Comparison of ENCODE assay signal across 24 cellular contexts in genomic region chr10:125087897-125088215, GRCh38.
DNase-seq lines count a peak whose midpoint lies in the region; ATAC-seq and TF ChIP-seq lines count a peak whose summit lies in the region.
"Had no signal": no experiment of that assay in that cellular context is flagged by ENCODE, and none has a peak within 500 bp of the region (broad histone marks: within the 10 kb centered on the region; RNA-seq: fewer than 3 reads in every experiment).

No MANE protein-coding gene starts in this region.

- H3K4me3 ChIP-seq in iPS-20b (ENCODE audit: low read length) (no peak overlapping the region), adrenal gland (no peak overlapping the region)
- H3K4me3 ChIP-seq: A549, cardiac muscle cell, prostate gland, SJSA1, tibial nerve had no signal

- DNase-seq in WTC11 (ENCODE audit: low spot score) = no peak
- DNase-seq in progenitor cell of endocrine pancreas (ENCODE audit: low spot score, unreplicated experiment) = no peak
- no peak for DNase-seq in activated gamma-delta T cell treated with Interleukin-2 at 50 U/mL for 16 hours
- no peak for DNase-seq in adrenal gland
- DNase-seq: activated CD4-positive, alpha-beta T cell treated with anti-CD3 and anti-CD28 coated beads, Interleukin-2, amount 50 U/mL, for 4 hours; activated CD4-positive, CD25-positive, alpha-beta regulatory T cell; activated naive CD4-positive, alpha-beta T cell treated with anti-CD3 and anti-CD28 coated beads, Interleukin-2, amount 50 U/mL, for 16 hours; cortex of kidney; islet precursor cell; NCI-H1436 treated with DMSO at 0.1 percent for 48 hours; NCI-H2107; NCI-H774; stimulated activated naive CD8-positive, alpha-beta T cell treated with anti-CD3 and anti-CD28 coated beads, Interleukin-15, amount 100 ng/mL, for 72 hours; T-helper 1 cell had no signal

- H3K27ac Mint-ChIP-seq in WTC11 = peak overlapping the region; percentile 89
- H3K27ac Mint-ChIP-seq in progenitor cell of endocrine pancreas = peak overlapping the region; percentile 50
- H3K27ac Mint-ChIP-seq: stimulated activated naive CD8-positive, alpha-beta T cell treated with anti-CD3 and anti-CD28 coated beads, Interleukin-15, amount 100 ng/mL, for 72 hours had no signal

- ATAC-seq in WTC11 (no peak), HG03280 (IDR thresholded peaks at IDR 0.05; ENCODE audit: unreplicated experiment) (no peak), GM18498 (IDR thresholded peaks at IDR 0.05; ENCODE audit: unreplicated experiment) (no peak)
- ATAC-seq: A549; stimulated activated naive CD8-positive, alpha-beta T cell treated with anti-CD3 and anti-CD28 coated beads, Interleukin-15, amount 100 ng/mL, for 72 hours had no signal

- TF ChIP-seq CTCF in C4-2B (conservative IDR thresholded peaks at IDR 0.05) (no peak), WTC11 (IDR thresholded peaks at IDR 0.05) (no peak), progenitor cell of endocrine pancreas (IDR thresholded peaks at IDR 0.05; ENCODE audit: unreplicated experiment) (no peak), adrenal gland (IDR thresholded peaks at IDR 0.05) (no peak)

- H3K4me3 Mint-ChIP-seq in WTC11 = no peak overlapping the region
- no peak overlapping the region for H3K4me3 Mint-ChIP-seq in progenitor cell of endocrine pancreas (ENCODE audit: low read depth)
- H3K4me3 Mint-ChIP-seq: stimulated activated naive CD8-positive, alpha-beta T cell treated with anti-CD3 and anti-CD28 coated beads, Interleukin-15, amount 100 ng/mL, for 72 hours had no signal

- peaks cover 53% of the 10 kb centered on the region for H3K36me3 Mint-ChIP-seq in WTC11
- peaks cover 20% of the 10 kb centered on the region for H3K36me3 Mint-ChIP-seq in progenitor cell of endocrine pancreas (ENCODE audit: insufficient read depth)

- H3K4me1 Mint-ChIP-seq in WTC11 = peaks cover 73% of the 10 kb centered on the region
- H3K4me1 Mint-ChIP-seq in progenitor cell of endocrine pancreas (ENCODE audit: low read depth) = peaks cover 38% of the 10 kb centered on the region
- H3K4me1 Mint-ChIP-seq: stimulated activated naive CD8-positive, alpha-beta T cell treated with anti-CD3 and anti-CD28 coated beads, Interleukin-15, amount 100 ng/mL, for 72 hours had no signal

- H3K27me3 Mint-ChIP-seq in WTC11 (ENCODE audit: low read depth) (no peaks in the 10 kb centered on the region), progenitor cell of endocrine pancreas (no peaks in the 10 kb centered on the region)

- CTCF ChIA-PET in WTC11 (lab: Charles Lee) = interaction anchor here (1.8 to 2.3 kb wide), 2 partner anchors 17 to 40 kb away, joined by 7 to 11 read pairs; no protein-coding TSS in a partner anchor

- TF ChIP-seq POLR2A in adrenal gland (IDR thresholded peaks at IDR 0.05) = no peak

- intact Hi-C loops in adrenal gland (cut with DNase I) = loop anchor here in 1 of 2 donors (10.0 kb wide), 1 partner anchor 67 kb away; no protein-coding TSS in a partner anchor

- H3K27ac ChIP-seq in C4-2B (peak overlapping the region; percentile 91), iPS-20b (ENCODE audit: low read length) (no peak overlapping the region), adrenal gland (no peak overlapping the region)
- H3K27ac ChIP-seq: cardiac muscle cell, KMS-11, prostate gland, SJSA1, tibial nerve had no signal

- H3K36me3 ChIP-seq in iPS-20b (ENCODE audit: insufficient read depth, low read depth, low read length) = peaks cover 82% of the 10 kb centered on the region
- peaks cover 0 to 7% of the 10 kb centered on the region in 2 donors for H3K36me3 ChIP-seq in adrenal gland (replicated peaks in 1 of 2)
- H3K36me3 ChIP-seq: cardiac muscle cell, prostate gland had no signal

- POLR2A ChIA-PET in WTC11 (lab: Charles Lee) = interaction anchor here (0.6 kb wide), 1 partner anchor 24 kb away, joined by 5 read pairs; no protein-coding TSS in a partner anchor

- peak overlapping the region; percentile 32; the same call in 1 of the 2 replicates for H3K9ac ChIP-seq in iPS-20b (ENCODE audit: low read depth, low read length)
- H3K9ac ChIP-seq: KMS-11 had no signal

- H3K27me3 ChIP-seq in iPS-20b (ENCODE audit: insufficient read depth, low read length) (no peaks in the 10 kb centered on the region), adrenal gland (no peaks in the 10 kb centered on the region)
- H3K27me3 ChIP-seq: cardiac muscle cell, SJSA1, tibial nerve had no signal

- H3K4me1 ChIP-seq in iPS-20b (ENCODE audit: insufficient read depth, low read length) (peaks cover 11% of the 10 kb centered on the region), adrenal gland (replicated peaks in 1 of 2) (peaks cover 12 to 37% of the 10 kb centered on the region in 2 donors)

- H3K9me3 Mint-ChIP-seq in WTC11 = no peaks in the 10 kb centered on the region
- H3K9me3 Mint-ChIP-seq in progenitor cell of endocrine pancreas (ENCODE audit: low read depth) = no peaks in the 10 kb centered on the region
- H3K9me3 Mint-ChIP-seq: stimulated activated naive CD8-positive, alpha-beta T cell treated with anti-CD3 and anti-CD28 coated beads, Interleukin-15, amount 100 ng/mL, for 72 hours had no signal

- 84 to 92% (median 90%) methylated on average over 10 of the region's 10 CpGs for WGBS in adrenal gland, 4 donors

- no peaks in the 10 kb centered on the region for H3K9me3 ChIP-seq in iPS-20b (ENCODE audit: insufficient read depth, low read depth, low read length)
- H3K9me3 ChIP-seq in adrenal gland (replicated peaks in 1 of 3) = no peaks in the 10 kb centered on the region
- H3K9me3 ChIP-seq: A549, prostate gland, SJSA1, tibial nerve had no signal

TF ChIP-seq in WTC11, 78 proteins besides CTCF, POLR2A, EP300 and RAD21:
- no peak for TF ChIP-seq ATF1 (CRISPR knock-in tag; IDR thresholded peaks at IDR 0.05)
- no peak for TF ChIP-seq ZNF263 (CRISPR knock-in tag; IDR thresholded peaks at IDR 0.05; ENCODE audit: low read depth)
- no peak for TF ChIP-seq ZNF512 (CRISPR knock-in tag; IDR thresholded peaks at IDR 0.05; ENCODE audit: borderline replicate concordance)
- no peak for TF ChIP-seq ZNF671 (CRISPR knock-in tag; IDR thresholded peaks at IDR 0.05)
- TF ChIP-seq GRHL2 (CRISPR knock-in tag; IDR thresholded peaks at IDR 0.05; ENCODE audit: insufficient replicate concordance, severe bottlenecking) = no peak
- TF ChIP-seq NFYB (CRISPR knock-in tag; conservative IDR thresholded peaks at IDR 0.05; ENCODE audit: low read depth) = no peak
- TF ChIP-seq ZNF138 (CRISPR knock-in tag; conservative IDR thresholded peaks at IDR 0.05) = no peak
- TF ChIP-seq FOXP1 (CRISPR knock-in tag; IDR thresholded peaks at IDR 0.05; ENCODE audit: borderline replicate concordance) = no peak
- TF ChIP-seq SP1 (CRISPR knock-in tag; conservative IDR thresholded peaks at IDR 0.05) = no peak
- TF ChIP-seq MAX (CRISPR knock-in tag; IDR thresholded peaks at IDR 0.05) = no peak
- TF ChIP-seq IRF2 (CRISPR knock-in tag; IDR thresholded peaks at IDR 0.05; ENCODE audit: borderline replicate concordance, low read depth) = no peak
- no peak for TF ChIP-seq HMGA2 (CRISPR knock-in tag; IDR thresholded peaks at IDR 0.05)
- TF ChIP-seq CREM (CRISPR knock-in tag; IDR thresholded peaks at IDR 0.05) = no peak
- TF ChIP-seq PREB (CRISPR knock-in tag; IDR thresholded peaks at IDR 0.05; ENCODE audit: borderline replicate concordance) = no peak
- TF ChIP-seq IRF1 (CRISPR knock-in tag; IDR thresholded peaks at IDR 0.05) = no peak
